ENCODE assay signal across 13 cellular contexts in the genomic region with DNA sequence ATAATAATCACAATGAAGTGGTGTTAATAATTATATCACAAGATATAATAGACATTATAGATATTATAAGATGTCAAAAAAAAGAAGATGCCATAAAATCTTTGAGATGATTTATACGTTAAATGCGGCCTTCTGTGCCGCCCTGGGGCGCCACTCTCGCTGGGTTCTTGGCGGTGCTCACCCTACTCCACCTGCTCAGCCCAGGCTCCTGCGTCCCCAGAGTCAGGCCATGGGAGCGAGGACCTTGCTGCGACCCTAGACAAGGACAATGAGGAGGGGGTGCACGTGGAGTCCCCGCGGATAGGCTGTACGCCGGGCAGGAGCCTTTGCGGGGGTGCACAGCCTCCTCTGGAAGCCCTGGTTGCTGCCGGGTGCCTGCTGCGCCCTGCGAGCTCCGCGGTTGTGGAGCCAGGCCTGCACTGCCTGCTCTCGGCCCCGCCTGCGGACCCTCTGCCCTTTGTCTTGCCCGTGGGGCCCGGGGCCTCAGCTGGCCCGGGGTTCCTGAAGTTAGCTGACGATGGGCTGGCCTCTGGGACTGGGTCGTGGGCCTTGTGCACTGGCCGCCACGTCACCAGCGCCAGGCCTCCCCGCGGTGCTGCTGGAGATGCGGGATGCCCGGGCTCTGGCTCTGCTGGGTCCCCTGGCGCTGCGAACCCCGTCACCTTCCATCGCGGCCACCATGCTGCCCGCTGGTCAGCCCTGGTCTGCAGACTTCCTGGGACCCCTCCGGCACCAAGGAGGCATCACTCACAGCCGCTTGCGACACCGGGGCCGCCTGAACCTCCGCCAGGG. TPM values are rescaled to one million over a fixed set of nuclear protein-coding genes. Genes with fewer than 3 reads are reported as not detected.
"Had no signal": no experiment of that assay in that cellular context is flagged by ENCODE, and none has a peak within 500 bp of the region (broad histone marks: within the 10 kb centered on the region; RNA-seq: fewer than 3 reads in every experiment).

No MANE protein-coding gene starts in this region.

RNA-seq across cellular contexts. Expression of a gene that starts 35.6 kb away (rescaled TPM):
- total RNA-seq: stomach, subcutaneous adipose tissue, temporal lobe, thoracic aorta, thyroid gland, tibial nerve, transverse colon, upper lobe of left lung, upper lobe of right lung, ureter, urinary bladder, uterus, vagina had no signal
- polyA plus RNA-seq: stomach, urinary bladder had no signal
